Comparison of ENCODE assay signal across 9 cellular contexts in genomic region chr10:43265799-43266721, GRCh38. TPM values are rescaled to one million over a fixed set of nuclear protein-coding genes. Genes with fewer than 3 reads are reported as not detected.
DNase-seq lines count a peak whose midpoint lies in the region; ATAC-seq, FAIRE-seq and TF ChIP-seq lines count a peak whose summit lies in the region.
"Had no signal": no experiment of that assay in that cellular context is flagged by ENCODE, and none has a peak within 500 bp of the region (broad histone marks: within the 10 kb centered on the region; RNA-seq: fewer than 3 reads in every experiment).

No MANE protein-coding gene starts in this region.

- in situ Hi-C loops in GM13977 (cut with MboI; ENCODE audit: low pct_unique_long_range_greater_than_20kb, low sequenced_read_pairs, unreplicated experiment): no loop called here
- in situ Hi-C loops in transverse colon (cut with MboI; ENCODE audit: low pct_ligation_motif_present in 1 of 4, low pct_unique_long_range_greater_than_20kb in 1 of 4, low sequenced_read_pairs in 3 of 4): no loop called here

- TF ChIP-seq CTCF in GM13977 (IDR thresholded peaks at IDR 0.05; ENCODE audit: extremely low read depth, insufficient read depth, missing control alignments): no peak
- TF ChIP-seq CTCF in bronchial epithelial cell (IDR thresholded peaks at IDR 0.05; ENCODE audit: insufficient read depth, low read length, severe bottlenecking): peak; percentile 53
- TF ChIP-seq CTCF in lower lobe of right lung (IDR thresholded peaks at IDR 0.05): peak; percentile 22
- TF ChIP-seq CTCF in transverse colon (IDR thresholded peaks at IDR 0.05): peak in 3 of 5 experiments; percentile 6 to 21 (median 8)

- no peak for TF ChIP-seq POLR2A in transverse colon (IDR thresholded peaks at IDR 0.05)

- 20% methylated on average over 34 of the region's 63 CpGs; no CpG with 5 or more reads in 1 of the 2 donors for WGBS in transverse colon (ENCODE audit: low coverage in 1 of 2), 2 donors

- DNase-seq in GM13977 (ENCODE audit: low spot score) (peak; percentile 45), bronchial epithelial cell (ENCODE audit: low read depth) (no peak), lower lobe of right lung (peak; percentile 45), transverse colon (peak; percentile 14), NCI-H128 (lab: John Stamatoyannopoulos, UW; ENCODE audit: unreplicated experiment) (no peak)
- no peak for DNase-seq in NK-92 treated with Interleukin-12 subunit alpha and Interleukin-12 subunit beta, amount 100 ng/mL, for 24 hours (lab: John Stamatoyannopoulos, UW)

- H3K4me3 ChIP-seq in bronchial epithelial cell (ENCODE audit: low read depth, low read length): no peak overlapping the region
- peak overlapping the region; percentile 33 for H3K4me3 ChIP-seq in lower lobe of right lung
- peak overlapping the region in 2 of 4 donors; percentile 24 to 40 for H3K4me3 ChIP-seq in transverse colon

- H3K27ac Mint-ChIP-seq in T-helper 1 cell treated with Interleukin-12 subunit alpha and Interleukin-12 subunit beta and Interleukin-4 antibody, amounts not matched to agents 30 μg/mL and 1 μg/mL, for 36 hours: peak overlapping the region; percentile 15

- H3K36me3 ChIP-seq in bronchial epithelial cell (ENCODE audit: control insufficient read depth, insufficient read depth, low read length) (no peaks in the 10 kb centered on the region), lower lobe of right lung (no peaks in the 10 kb centered on the region), transverse colon (no peaks in the 10 kb centered on the region)

- intact Hi-C loops in lower lobe of right lung (cut with DNase I): no loop called here
- intact Hi-C loops in transverse colon (cut with DNase I; ENCODE audit: low total_unique reads): no loop called here

- peaks cover 2% of the 10 kb centered on the region for H3K4me1 Mint-ChIP-seq in T-helper 1 cell treated with Interleukin-12 subunit alpha and Interleukin-12 subunit beta and Interleukin-4 antibody, amounts not matched to agents 30 μg/mL and 1 μg/mL, for 36 hours (ENCODE audit: low read depth)

- H3K36me3 Mint-ChIP-seq in T-helper 1 cell treated with Interleukin-12 subunit alpha and Interleukin-12 subunit beta and Interleukin-4 antibody, amounts not matched to agents 30 μg/mL and 1 μg/mL, for 36 hours (ENCODE audit: low read depth): no peaks in the 10 kb centered on the region

- ATAC-seq in lower lobe of right lung: peak; percentile 58 to 67
- no peak for ATAC-seq in HG03175 (IDR thresholded peaks at IDR 0.05; ENCODE audit: unreplicated experiment)

- no peak for FAIRE-seq in bronchial epithelial cell (lab: Jason Lieb, UNC)

- H3K9me3 Mint-ChIP-seq in T-helper 1 cell treated with Interleukin-12 subunit alpha and Interleukin-12 subunit beta and Interleukin-4 antibody, amounts not matched to agents 30 μg/mL and 1 μg/mL, for 36 hours: no peaks in the 10 kb centered on the region

- peak overlapping the region; percentile 76 for H3K4me3 Mint-ChIP-seq in T-helper 1 cell treated with Interleukin-12 subunit alpha and Interleukin-12 subunit beta and Interleukin-4 antibody, amounts not matched to agents 30 μg/mL and 1 μg/mL, for 36 hours

- peaks cover 72% of the 10 kb centered on the region for H3K27me3 Mint-ChIP-seq in T-helper 1 cell treated with Interleukin-12 subunit alpha and Interleukin-12 subunit beta and Interleukin-4 antibody, amounts not matched to agents 30 μg/mL and 1 μg/mL, for 36 hours (ENCODE audit: low read depth)

- peaks cover 26% of the 10 kb centered on the region for H3K27me3 ChIP-seq in bronchial epithelial cell (ENCODE audit: control insufficient read depth, insufficient read depth, low read length)
- H3K27me3 ChIP-seq in lower lobe of right lung (ENCODE audit: low read depth): peaks cover 77% of the 10 kb centered on the region
- H3K27me3 ChIP-seq in transverse colon: peaks cover 84% of the 10 kb centered on the region

- TF ChIP-seq EP300 in transverse colon (IDR thresholded peaks at IDR 0.05; ENCODE audit: low read depth): no peak

- H3K4me1 ChIP-seq in lower lobe of right lung (no peaks in the 10 kb centered on the region), transverse colon (peaks cover 0 to 9% (median 4%) of the 10 kb centered on the region in 4 donors)

- H3K27ac ChIP-seq in lower lobe of right lung (no peak overlapping the region), transverse colon (no peak overlapping the region)
- H3K27ac ChIP-seq: KMS-11 had no signal

- H3K9me3 ChIP-seq in lower lobe of right lung (no peaks in the 10 kb centered on the region), transverse colon (no peaks in the 10 kb centered on the region)

RNA-seq across cellular contexts. Expression of gene RASGEF1A, which starts 0.8 kb away (rescaled TPM):
- 12.1 and 19.7 TPM in 2 replicates for total RNA-seq in bronchial epithelial cell
- 2.7 TPM for total RNA-seq in lower lobe of right lung
- total RNA-seq in transverse colon: 1 to 10 TPM in 1 of 4 donors, under 1 TPM in 1, not detected in 2; 0.41 to 2.5 TPM

Comparison
In these comparisons a context has a peak if more than half of its experiments do, and no peak if none do; other contexts are left out.
1. DNase-seq: peak in GM13977 (single experiment), lower lobe of right lung (single experiment) and transverse colon (single experiment); none in bronchial epithelial cell (single experiment), NK-92 treated with Interleukin-12 subunit alpha and Interleukin-12 subunit beta, amount 100 ng/mL, for 24 hours (single experiment) and NCI-H128 (single experiment).